34 cellular contexts compared by ENCODE assay signal in genomic region chr9:135681161-135681560, GRCh38. TPM values are rescaled to one million over a fixed set of nuclear protein-coding genes. Genes with fewer than 3 reads are reported as not detected.
"Had no signal": no experiment of that assay in that cellular context is flagged by ENCODE, and none has a peak within 500 bp of the region (broad histone marks: within the 10 kb centered on the region; RNA-seq: fewer than 3 reads in every experiment).

No MANE protein-coding gene starts in this region.

- DNase-seq: stimulated activated CD4-positive, alpha-beta T cell treated with anti-CD3 and anti-CD28 coated beads, Interleukin-2, amount 100 ng/mL, for 48 hours; stimulated activated CD4-positive, alpha-beta T cell treated with anti-CD3 and anti-CD28 coated beads, Interleukin-4, amount 100 ng/mL, for 1 hour; stimulated activated CD4-positive, alpha-beta T cell treated with anti-CD3 and anti-CD28 coated beads, Interleukin-4, amount 100 ng/mL, for 24 hours; stimulated activated CD4-positive, alpha-beta T cell treated with anti-CD3 and anti-CD28 coated beads, Interleukin-4, amount 100 ng/mL, for 4 hours; stimulated activated CD8-positive, alpha-beta memory T cell treated with anti-CD3 and anti-CD28 coated beads, Interleukin-4, amount 100 ng/mL, for 48 hours; stimulated activated naive B cell treated with anti-CD40 and anti-IgM and Interleukin-4, amounts not matched to agents 10 μg/mL and 1 μg/mL and 100 μg/mL, for 72 hours; stimulated activated naive CD4-positive, alpha-beta T cell; stimulated activated naive CD4-positive, alpha-beta T cell treated with Interleukin-2 at 50 U/mL for 16 hours; stimulated activated naive CD8-positive, alpha-beta T cell treated with anti-CD3 and anti-CD28 coated beads, Interleukin-15, amount 100 ng/mL, for 72 hours; stimulated activated naive CD8-positive, alpha-beta T cell treated with anti-CD3 and anti-CD28 coated beads, Interleukin-15, Interleukin-2, amounts not matched to agents 100 U/mL and 50 U/mL, for 24 hours; stomach; substantia nigra; testis; thyroid gland; tibial artery; transverse colon; trophoblast cell; upper lobe of right lung; uterus had no signal

- H3K36me3 ChIP-seq: stomach, suprapubic skin, thoracic aorta, thyroid gland, tibial artery, tibial nerve, transverse colon, upper lobe of left lung, upper lobe of right lung, uterus, vagina had no signal

- H3K4me3 ChIP-seq: stomach, suprapubic skin, testis, thoracic aorta, thyroid gland, tibial artery, tibial nerve, transverse colon, upper lobe of left lung, upper lobe of right lung, uterus, vagina had no signal

- FAIRE-seq: urothelium cell line had no signal

- H3K27me3 Mint-ChIP-seq: stimulated activated naive CD8-positive, alpha-beta T cell treated with anti-CD3 and anti-CD28 coated beads, Interleukin-15, Interleukin-2, amounts not matched to agents 100 ng/mL and 50 ng/mL, for 24 hours had no signal

- H3K27ac ChIP-seq: stomach, suprapubic skin, testis, thoracic aorta, thyroid gland, tibial artery, tibial nerve, transverse colon, upper lobe of left lung, upper lobe of right lung, uterus, vagina had no signal

- ATAC-seq: stimulated activated effector memory CD8-positive, alpha-beta T cell treated with anti-CD3 and anti-CD28 coated beads, Interleukin-12 subunit alpha, Interleukin-12 subunit beta, amount 100 ng/mL, for 72 hours; stimulated activated memory B cell treated with anti-CD40 and anti-IgM and Interleukin-4, amounts not matched to agents 10 μg/mL and 1 μg/mL and 100 μg/mL, for 72 hours; stimulated activated naive B cell treated with anti-CD40 and anti-IgM and Interleukin-4, amounts not matched to agents 10 μg/mL and 1 μg/mL and 100 μg/mL, for 72 hours; stimulated activated naive CD8-positive, alpha-beta T cell treated with anti-CD3 and anti-CD28 coated beads, Interleukin-15, amount 100 ng/mL, for 72 hours; stimulated activated naive CD8-positive, alpha-beta T cell treated with anti-CD3 and anti-CD28 coated beads, Interleukin-15, Interleukin-2, amounts not matched to agents 100 U/mL and 50 U/mL, for 24 hours; upper lobe of right lung had no signal

- H3K4me1 Mint-ChIP-seq: stimulated activated memory B cell treated with anti-CD40 and anti-IgM and Interleukin-4, amounts not matched to agents 10 μg/mL and 1 μg/mL and 100 μg/mL, for 72 hours; stimulated activated naive B cell treated with anti-CD40 and anti-IgM and Interleukin-4, amounts not matched to agents 10 μg/mL and 1 μg/mL and 100 μg/mL, for 72 hours; stimulated activated naive CD8-positive, alpha-beta T cell treated with anti-CD3 and anti-CD28 coated beads, Interleukin-15, amount 100 ng/mL, for 72 hours had no signal

- H3K4me3 Mint-ChIP-seq: stimulated activated effector memory CD8-positive, alpha-beta T cell treated with anti-CD3 and anti-CD28 coated beads, Interleukin-12 subunit alpha, Interleukin-12 subunit beta, amount 100 ng/mL, for 72 hours; stimulated activated memory B cell treated with anti-CD40 and anti-IgM and Interleukin-4, amounts not matched to agents 10 μg/mL and 1 μg/mL and 100 μg/mL, for 72 hours; stimulated activated naive B cell treated with anti-CD40 and anti-IgM and Interleukin-4, amounts not matched to agents 10 μg/mL and 1 μg/mL and 100 μg/mL, for 72 hours; stimulated activated naive CD8-positive, alpha-beta T cell treated with anti-CD3 and anti-CD28 coated beads, Interleukin-15, amount 100 ng/mL, for 72 hours; stimulated activated naive CD8-positive, alpha-beta T cell treated with anti-CD3 and anti-CD28 coated beads, Interleukin-15, Interleukin-2, amounts not matched to agents 100 ng/mL and 50 ng/mL, for 24 hours; type B pancreatic cell had no signal

- H3K9me3 Mint-ChIP-seq: stimulated activated effector memory CD8-positive, alpha-beta T cell treated with anti-CD3 and anti-CD28 coated beads, Interleukin-12 subunit alpha, Interleukin-12 subunit beta, amount 100 ng/mL, for 72 hours; stimulated activated memory B cell treated with anti-CD40 and anti-IgM and Interleukin-4, amounts not matched to agents 10 μg/mL and 1 μg/mL and 100 μg/mL, for 72 hours; stimulated activated naive B cell treated with anti-CD40 and anti-IgM and Interleukin-4, amounts not matched to agents 10 μg/mL and 1 μg/mL and 100 μg/mL, for 72 hours; stimulated activated naive CD8-positive, alpha-beta T cell treated with anti-CD3 and anti-CD28 coated beads, Interleukin-15, amount 100 ng/mL, for 72 hours; stimulated activated naive CD8-positive, alpha-beta T cell treated with anti-CD3 and anti-CD28 coated beads, Interleukin-15, Interleukin-2, amounts not matched to agents 100 ng/mL and 50 ng/mL, for 24 hours; type B pancreatic cell had no signal

- H3K27ac Mint-ChIP-seq: stimulated activated effector memory CD8-positive, alpha-beta T cell treated with anti-CD3 and anti-CD28 coated beads, Interleukin-12 subunit alpha, Interleukin-12 subunit beta, amount 100 ng/mL, for 72 hours; stimulated activated memory B cell treated with anti-CD40 and anti-IgM and Interleukin-4, amounts not matched to agents 10 μg/mL and 1 μg/mL and 100 μg/mL, for 72 hours; stimulated activated naive B cell treated with anti-CD40 and anti-IgM and Interleukin-4, amounts not matched to agents 10 μg/mL and 1 μg/mL and 100 μg/mL, for 72 hours; stimulated activated naive CD8-positive, alpha-beta T cell treated with anti-CD3 and anti-CD28 coated beads, Interleukin-15, Interleukin-2, amounts not matched to agents 100 ng/mL and 50 ng/mL, for 24 hours; type B pancreatic cell had no signal

- H3K27me3 ChIP-seq: testis, thyroid gland, upper lobe of left lung, uterus, vagina had no signal

- H3K4me1 ChIP-seq: stomach, suprapubic skin, testis, thyroid gland, tibial artery, tibial nerve, transverse colon, upper lobe of left lung, upper lobe of right lung, uterus, vagina had no signal

- H3K36me3 Mint-ChIP-seq: stimulated activated effector memory CD8-positive, alpha-beta T cell treated with anti-CD3 and anti-CD28 coated beads, Interleukin-12 subunit alpha, Interleukin-12 subunit beta, amount 100 ng/mL, for 72 hours; stimulated activated memory B cell treated with anti-CD40 and anti-IgM and Interleukin-4, amounts not matched to agents 10 μg/mL and 1 μg/mL and 100 μg/mL, for 72 hours; stimulated activated naive B cell treated with anti-CD40 and anti-IgM and Interleukin-4, amounts not matched to agents 10 μg/mL and 1 μg/mL and 100 μg/mL, for 72 hours; type B pancreatic cell had no signal

- H3K9me3 ChIP-seq: stomach, suprapubic skin, testis, thoracic aorta, thyroid gland, tibial artery, transverse colon, upper lobe of left lung, upper lobe of right lung, uterus, vagina had no signal

RNA-seq across cellular contexts. Expression of gene LCN9, which starts 18.1 kb away (rescaled TPM):
- total RNA-seq: stomach, subcutaneous adipose tissue, suprapubic skin, temporal lobe, thoracic aorta, thyroid gland, tibial nerve, transverse colon, upper lobe of left lung, upper lobe of right lung, ureter, urinary bladder, uterus, vagina had no signal
- polyA plus RNA-seq: stomach, thymus, urinary bladder had no signal

RNA-seq across cellular contexts. Expression of gene SOHLH1, which starts 18.1 kb away (rescaled TPM):
- total RNA-seq: stomach, subcutaneous adipose tissue, suprapubic skin, temporal lobe, thoracic aorta, thyroid gland, tibial nerve, transverse colon, upper lobe of left lung, upper lobe of right lung, ureter, urinary bladder, uterus, vagina had no signal
- polyA plus RNA-seq: stomach, urinary bladder had no signal

RNA-seq across cellular contexts. Expression of gene KCNT1, which starts 20.8 kb away (rescaled TPM):
- total RNA-seq: vagina had no signal

RNA-seq across cellular contexts. Expression of gene GLT6D1, which starts 41.8 kb away (rescaled TPM):
- total RNA-seq: stomach, subcutaneous adipose tissue, suprapubic skin, temporal lobe, thoracic aorta, thyroid gland, tibial nerve, transverse colon, upper lobe of left lung, upper lobe of right lung, ureter, urinary bladder, uterus, vagina had no signal
- polyA plus RNA-seq: stomach, urinary bladder had no signal
